In the genomic region with DNA sequence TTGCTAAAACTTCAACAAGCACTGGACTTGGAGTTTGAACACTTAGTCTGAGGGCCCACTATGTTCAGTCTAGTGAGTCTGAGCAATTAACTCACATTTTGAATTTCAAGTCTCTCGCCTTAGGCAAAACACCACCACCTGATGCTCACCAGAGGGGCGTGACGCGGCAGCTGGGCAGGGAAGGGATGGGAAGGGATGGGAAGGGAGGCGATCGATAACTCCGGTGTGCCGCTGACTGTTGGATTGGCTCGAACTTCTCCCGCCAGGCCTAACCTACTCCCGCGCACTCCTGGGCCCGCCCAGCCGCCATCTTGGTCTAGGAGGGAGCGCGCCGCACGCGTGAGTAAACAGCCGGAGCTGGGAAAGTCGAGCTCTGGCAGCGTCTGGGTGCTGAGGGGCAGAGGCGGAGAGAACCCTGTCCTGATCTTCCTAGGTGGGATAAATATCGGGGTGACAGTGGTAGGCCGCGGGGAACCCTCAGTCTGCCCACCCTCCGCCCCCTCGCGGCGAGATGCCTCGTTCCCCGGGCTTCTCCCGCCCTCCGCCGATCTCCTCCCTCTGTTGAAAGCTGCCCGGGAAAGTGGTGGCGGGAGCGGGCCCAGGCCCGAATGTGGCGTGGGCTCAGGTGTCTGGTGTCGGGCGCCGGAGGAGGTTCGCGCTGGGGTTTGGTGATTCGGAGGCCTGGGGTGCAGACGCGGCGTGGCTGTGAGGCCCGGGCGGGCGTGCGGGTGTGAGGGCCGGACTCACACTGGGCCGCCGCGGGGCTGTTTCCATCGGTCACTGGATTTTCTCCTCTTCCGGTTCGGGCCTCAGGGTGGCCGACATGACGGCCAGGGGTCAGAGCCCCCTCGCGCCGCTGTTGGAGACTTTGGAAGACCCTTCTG, we compare ENCODE assay signal across 1 cellular context.
A peak's percentile ranks its signal among the peaks of the same experiment; 100 is the strongest.
TF ChIP-seq lines count a peak whose summit lies in the region.

A gene with protein sequence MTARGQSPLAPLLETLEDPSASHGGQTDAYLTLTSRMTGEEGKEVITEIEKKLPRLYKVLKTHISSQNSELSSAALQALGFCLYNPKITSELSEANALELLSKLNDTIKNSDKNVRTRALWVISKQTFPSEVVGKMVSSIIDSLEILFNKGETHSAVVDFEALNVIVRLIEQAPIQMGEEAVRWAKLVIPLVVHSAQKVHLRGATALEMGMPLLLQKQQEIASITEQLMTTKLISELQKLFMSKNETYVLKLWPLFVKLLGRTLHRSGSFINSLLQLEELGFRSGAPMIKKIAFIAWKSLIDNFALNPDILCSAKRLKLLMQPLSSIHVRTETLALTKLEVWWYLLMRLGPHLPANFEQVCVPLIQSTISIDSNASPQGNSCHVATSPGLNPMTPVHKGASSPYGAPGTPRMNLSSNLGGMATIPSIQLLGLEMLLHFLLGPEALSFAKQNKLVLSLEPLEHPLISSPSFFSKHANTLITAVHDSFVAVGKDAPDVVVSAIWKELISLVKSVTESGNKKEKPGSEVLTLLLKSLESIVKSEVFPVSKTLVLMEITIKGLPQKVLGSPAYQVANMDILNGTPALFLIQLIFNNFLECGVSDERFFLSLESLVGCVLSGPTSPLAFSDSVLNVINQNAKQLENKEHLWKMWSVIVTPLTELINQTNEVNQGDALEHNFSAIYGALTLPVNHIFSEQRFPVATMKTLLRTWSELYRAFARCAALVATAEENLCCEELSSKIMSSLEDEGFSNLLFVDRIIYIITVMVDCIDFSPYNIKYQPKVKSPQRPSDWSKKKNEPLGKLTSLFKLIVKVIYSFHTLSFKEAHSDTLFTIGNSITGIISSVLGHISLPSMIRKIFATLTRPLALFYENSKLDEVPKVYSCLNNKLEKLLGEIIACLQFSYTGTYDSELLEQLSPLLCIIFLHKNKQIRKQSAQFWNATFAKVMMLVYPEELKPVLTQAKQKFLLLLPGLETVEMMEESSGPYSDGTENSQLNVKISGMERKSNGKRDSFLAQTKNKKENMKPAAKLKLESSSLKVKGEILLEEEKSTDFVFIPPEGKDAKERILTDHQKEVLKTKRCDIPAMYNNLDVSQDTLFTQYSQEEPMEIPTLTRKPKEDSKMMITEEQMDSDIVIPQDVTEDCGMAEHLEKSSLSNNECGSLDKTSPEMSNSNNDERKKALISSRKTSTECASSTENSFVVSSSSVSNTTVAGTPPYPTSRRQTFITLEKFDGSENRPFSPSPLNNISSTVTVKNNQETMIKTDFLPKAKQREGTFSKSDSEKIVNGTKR (N-terminal part only) (plus strand): TSS at position 302 of the 884 bp plus-strand sequence. CDS start 522 bp downstream, at position 824.

TF ChIP-seq in HepG2, 621 proteins besides CTCF, POLR2A, EP300 and RAD21 (continued from another document):
- TF ChIP-seq, protein P1, sequence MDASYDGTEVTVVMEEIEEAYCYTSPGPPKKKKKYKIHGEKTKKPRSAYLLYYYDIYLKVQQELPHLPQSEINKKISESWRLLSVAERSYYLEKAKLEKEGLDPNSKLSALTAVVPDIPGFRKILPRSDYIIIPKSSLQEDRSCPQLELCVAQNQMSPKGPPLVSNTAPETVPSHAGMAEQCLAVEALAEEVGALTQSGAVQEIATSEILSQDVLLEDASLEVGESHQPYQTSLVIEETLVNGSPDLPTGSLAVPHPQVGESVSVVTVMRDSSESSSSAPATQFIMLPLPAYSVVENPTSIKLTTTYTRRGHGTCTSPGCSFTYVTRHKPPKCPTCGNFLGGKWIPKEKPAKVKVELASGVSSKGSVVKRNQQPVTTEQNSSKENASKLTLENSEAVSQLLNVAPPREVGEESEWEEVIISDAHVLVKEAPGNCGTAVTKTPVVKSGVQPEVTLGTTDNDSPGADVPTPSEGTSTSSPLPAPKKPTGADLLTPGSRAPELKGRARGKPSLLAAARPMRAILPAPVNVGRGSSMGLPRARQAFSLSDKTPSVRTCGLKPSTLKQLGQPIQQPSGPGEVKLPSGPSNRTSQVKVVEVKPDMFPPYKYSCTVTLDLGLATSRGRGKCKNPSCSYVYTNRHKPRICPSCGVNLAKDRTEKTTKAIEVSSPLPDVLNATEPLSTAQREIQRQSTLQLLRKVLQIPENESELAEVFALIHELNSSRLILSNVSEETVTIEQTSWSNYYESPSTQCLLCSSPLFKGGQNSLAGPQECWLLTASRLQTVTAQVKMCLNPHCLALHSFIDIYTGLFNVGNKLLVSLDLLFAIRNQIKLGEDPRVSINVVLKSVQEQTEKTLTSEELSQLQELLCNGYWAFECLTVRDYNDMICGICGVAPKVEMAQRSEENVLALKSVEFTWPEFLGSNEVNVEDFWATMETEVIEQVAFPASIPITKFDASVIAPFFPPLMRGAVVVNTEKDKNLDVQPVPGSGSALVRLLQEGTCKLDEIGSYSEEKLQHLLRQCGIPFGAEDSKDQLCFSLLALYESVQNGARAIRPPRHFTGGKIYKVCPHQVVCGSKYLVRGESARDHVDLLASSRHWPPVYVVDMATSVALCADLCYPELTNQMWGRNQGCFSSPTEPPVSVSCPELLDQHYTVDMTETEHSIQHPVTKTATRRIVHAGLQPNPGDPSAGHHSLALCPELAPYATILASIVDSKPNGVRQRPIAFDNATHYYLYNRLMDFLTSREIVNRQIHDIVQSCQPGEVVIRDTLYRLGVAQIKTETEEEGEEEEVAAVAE (CRISPR knock-in tag; IDR thresholded peaks at IDR 0.05; ENCODE audit: borderline replicate concordance): peak; percentile 41; the same call in 1 of the 2 replicates
- no peak; the same call in 1 of the 2 replicates for TF ChIP-seq ZNF557 (CRISPR knock-in tag; IDR thresholded peaks at IDR 0.05)
- TF ChIP-seq ATF1 (CRISPR knock-in tag; IDR thresholded peaks at IDR 0.05): peak; percentile 36; the same call in 1 of the 2 replicates
